ENCODE assay signal across 20 cellular contexts in the genomic region with DNA sequence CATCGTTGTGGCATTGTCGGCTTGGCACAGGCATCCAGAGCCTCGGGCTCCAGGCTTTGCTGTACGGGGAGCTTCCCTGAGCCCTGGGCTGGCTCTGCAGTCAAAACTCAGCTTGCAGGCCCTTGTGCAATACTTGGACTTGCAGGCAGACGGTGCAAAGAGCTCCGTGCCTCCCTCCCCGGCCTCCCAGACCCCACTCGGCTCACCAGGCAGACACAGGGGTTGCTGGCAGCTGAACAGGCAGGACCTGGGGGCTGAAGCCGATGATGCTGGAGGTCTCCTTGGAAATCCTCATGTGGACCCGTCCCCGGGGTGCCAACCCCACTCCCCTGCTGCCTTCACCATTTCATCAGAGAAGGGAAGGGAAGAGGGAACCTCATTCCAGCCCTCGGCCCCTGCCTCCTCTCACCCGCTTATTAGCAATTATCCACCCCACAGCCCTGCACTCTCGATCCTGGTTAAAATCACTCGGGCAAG. TPM values are rescaled to one million over a fixed set of nuclear protein-coding genes. Genes with fewer than 3 reads are reported as not detected.
DNase-seq lines count a peak whose midpoint lies in the region; ATAC-seq, FAIRE-seq and TF ChIP-seq lines count a peak whose summit lies in the region.
"Had no signal": no experiment of that assay in that cellular context is flagged by ENCODE, and none has a peak within 500 bp of the region (broad histone marks: within the 10 kb centered on the region; RNA-seq: fewer than 3 reads in every experiment).

No MANE protein-coding gene starts in this region.

- intact Hi-C loops in CD8-positive, alpha-beta T cell (cut with DNase I, micrococcal nuclease): no loop called here

- CTCF ChIA-PET in CD8-positive, alpha-beta T cell (lab: Charles Lee): interaction anchor here (1.0 to 2.8 kb wide), 4 partner anchors 9 to 251 kb away, joined by 3 to 8 read pairs (median 4); no protein-coding TSS in a partner anchor
- CTCF ChIA-PET in activated CD4-positive, alpha-beta memory T cell treated with anti-CD3 and anti-CD28 coated beads, Interleukin-2, amount 10 ng/mL, durations not matched to agents 7 days and 5 days (lab: Charles Lee): interaction anchor here (0.8 to 3.0 kb wide), 6 partner anchors 9 to 251 kb away, joined by 3 to 11 read pairs (median 4); no protein-coding TSS in a partner anchor

- peaks cover 18% of the 10 kb centered on the region for H3K4me1 ChIP-seq in CD8-positive, alpha-beta T cell (ENCODE audit: insufficient read depth, low read length)
- peaks cover 6% of the 10 kb centered on the region; the same call in 1 of the 2 replicates for H3K4me1 ChIP-seq in SJCRH30
- H3K4me1 ChIP-seq: gastroesophageal sphincter, upper lobe of left lung had no signal

- no peaks in the 10 kb centered on the region for H3K9me3 ChIP-seq in CD8-positive, alpha-beta T cell (ENCODE audit: low read length)
- 0 out of 2 replicates have a peak, but pooled peaks cover 3% of the 10 kb centered on the region for H3K9me3 ChIP-seq in SJCRH30 (replicated peaks)
- H3K9me3 ChIP-seq: SK-N-SH, upper lobe of left lung had no signal

- peaks cover 27% of the 10 kb centered on the region for H3K4me1 Mint-ChIP-seq in T-helper 1 cell treated with Interleukin-12 subunit alpha and Interleukin-12 subunit beta and Interleukin-4 antibody, amounts not matched to agents 30 μg/mL and 1 μg/mL, for 36 hours (ENCODE audit: low read depth)
- H3K4me1 Mint-ChIP-seq in CD8-positive, alpha-beta T cell (ENCODE audit: low read depth): peaks cover 14% of the 10 kb centered on the region
- peaks cover 29% of the 10 kb centered on the region for H3K4me1 Mint-ChIP-seq in activated CD4-positive, alpha-beta memory T cell treated with anti-CD3 and anti-CD28 coated beads, Interleukin-2, amount 10 ng/mL, durations not matched to agents 7 days and 5 days
- H3K4me1 Mint-ChIP-seq: WTC11 had no signal

- H3K4me3 Mint-ChIP-seq in T-helper 1 cell treated with Interleukin-12 subunit alpha and Interleukin-12 subunit beta and Interleukin-4 antibody, amounts not matched to agents 30 μg/mL and 1 μg/mL, for 36 hours: no peak overlapping the region
- no peak overlapping the region for H3K4me3 Mint-ChIP-seq in CD8-positive, alpha-beta T cell
- no peak overlapping the region for H3K4me3 Mint-ChIP-seq in activated CD4-positive, alpha-beta memory T cell treated with anti-CD3 and anti-CD28 coated beads, Interleukin-2, amount 10 ng/mL, durations not matched to agents 7 days and 5 days
- H3K4me3 Mint-ChIP-seq: stimulated activated memory B cell treated with anti-CD40 and anti-IgM and Interleukin-4, amounts not matched to agents 10 μg/mL and 1 μg/mL and 100 μg/mL, for 72 hours; WTC11 had no signal

- peaks cover 4% of the 10 kb centered on the region for H3K9me3 Mint-ChIP-seq in T-helper 1 cell treated with Interleukin-12 subunit alpha and Interleukin-12 subunit beta and Interleukin-4 antibody, amounts not matched to agents 30 μg/mL and 1 μg/mL, for 36 hours
- no peaks in the 10 kb centered on the region for H3K9me3 Mint-ChIP-seq in CD8-positive, alpha-beta T cell
- no peaks in the 10 kb centered on the region for H3K9me3 Mint-ChIP-seq in activated CD4-positive, alpha-beta memory T cell treated with anti-CD3 and anti-CD28 coated beads, Interleukin-2, amount 10 ng/mL, durations not matched to agents 7 days and 5 days
- H3K9me3 Mint-ChIP-seq: WTC11 had no signal

- no peak for FAIRE-seq in D721Med (lab: Jason Lieb, UNC)

- DNase-seq in T-helper 1 cell: no peak
- DNase-seq in CD8-positive, alpha-beta T cell: no peak
- DNase-seq in activated CD4-positive, alpha-beta memory T cell treated with anti-CD3 and anti-CD28 coated beads, Interleukin-2, amount 10 ng/mL, durations not matched to agents 7 days and 5 days: no peak
- peak; percentile 50 for DNase-seq in left kidney (ENCODE audit: low read depth, low spot score)
- no peak for DNase-seq in NCI-H1694 treated with DMSO at 0.1 percent for 48 hours (lab: John Stamatoyannopoulos, UW)
- no peak for DNase-seq in SJCRH30
- DNase-seq in D721Med (ENCODE audit: insufficient read length, low spot score): no peak
- DNase-seq: activated CD8-positive, alpha-beta memory T cell treated with anti-CD3 and anti-CD28 coated beads, Interleukin-2, amount 50 U/mL, for 48 hours; amygdala; mesenchymal stem cell; NCI-H2029; NCI-H510A; occipital lobe; SK-N-SH; upper lobe of left lung had no signal

- no peaks in the 10 kb centered on the region for H3K27me3 Mint-ChIP-seq in T-helper 1 cell treated with Interleukin-12 subunit alpha and Interleukin-12 subunit beta and Interleukin-4 antibody, amounts not matched to agents 30 μg/mL and 1 μg/mL, for 36 hours (ENCODE audit: low read depth)
- H3K27me3 Mint-ChIP-seq in CD8-positive, alpha-beta T cell (ENCODE audit: low read depth): no peaks in the 10 kb centered on the region
- H3K27me3 Mint-ChIP-seq in activated CD4-positive, alpha-beta memory T cell treated with anti-CD3 and anti-CD28 coated beads, Interleukin-2, amount 10 ng/mL, durations not matched to agents 7 days and 5 days: no peaks in the 10 kb centered on the region
- H3K27me3 Mint-ChIP-seq: stimulated activated memory B cell treated with anti-CD40 and anti-IgM and Interleukin-4, amounts not matched to agents 10 μg/mL and 1 μg/mL and 100 μg/mL, for 72 hours had no signal

- H3K27ac ChIP-seq in CD8-positive, alpha-beta T cell (ENCODE audit: low read depth, low read length): no peak overlapping the region
- no peak overlapping the region for H3K27ac ChIP-seq in SJCRH30
- H3K27ac ChIP-seq: 22Rv1, gastroesophageal sphincter, upper lobe of left lung had no signal

- peak; percentile 15 for ATAC-seq in CD8-positive, alpha-beta T cell
- ATAC-seq: gastroesophageal sphincter, WTC11 had no signal

- POLR2A ChIA-PET in CD8-positive, alpha-beta T cell (lab: Charles Lee): no interaction called here
- POLR2A ChIA-PET in activated CD4-positive, alpha-beta memory T cell treated with anti-CD3 and anti-CD28 coated beads, Interleukin-2, amount 10 ng/mL, durations not matched to agents 7 days and 5 days (lab: Charles Lee): interaction anchor here (0.7 to 1.9 kb wide), 5 partner anchors 9 to 193 kb away, joined by 3 to 4 read pairs (median 4); no protein-coding TSS in a partner anchor

- H3K27ac Mint-ChIP-seq in T-helper 1 cell treated with Interleukin-12 subunit alpha and Interleukin-12 subunit beta and Interleukin-4 antibody, amounts not matched to agents 30 μg/mL and 1 μg/mL, for 36 hours: peak overlapping the region; percentile 86
- peak overlapping the region; percentile 30 for H3K27ac Mint-ChIP-seq in CD8-positive, alpha-beta T cell
- peak overlapping the region; percentile 55 for H3K27ac Mint-ChIP-seq in activated CD4-positive, alpha-beta memory T cell treated with anti-CD3 and anti-CD28 coated beads, Interleukin-2, amount 10 ng/mL, durations not matched to agents 7 days and 5 days
- H3K27ac Mint-ChIP-seq: stimulated activated memory B cell treated with anti-CD40 and anti-IgM and Interleukin-4, amounts not matched to agents 10 μg/mL and 1 μg/mL and 100 μg/mL, for 72 hours; WTC11 had no signal

- H3K27me3 ChIP-seq in CD8-positive, alpha-beta T cell (ENCODE audit: insufficient read depth, low read length): no peaks in the 10 kb centered on the region
- no peaks in the 10 kb centered on the region for H3K27me3 ChIP-seq in SJCRH30
- H3K27me3 ChIP-seq: upper lobe of left lung had no signal

- H3K4me3 ChIP-seq in CD8-positive, alpha-beta T cell (ENCODE audit: low read depth, low read length): no peak overlapping the region
- no peak overlapping the region; the same call in 1 of the 2 replicates for H3K4me3 ChIP-seq in SJCRH30
- H3K4me3 ChIP-seq: gastroesophageal sphincter, upper lobe of left lung had no signal

- H3K36me3 Mint-ChIP-seq in T-helper 1 cell treated with Interleukin-12 subunit alpha and Interleukin-12 subunit beta and Interleukin-4 antibody, amounts not matched to agents 30 μg/mL and 1 μg/mL, for 36 hours (ENCODE audit: low read depth): peaks cover 50% of the 10 kb centered on the region
- peaks cover 49% of the 10 kb centered on the region for H3K36me3 Mint-ChIP-seq in CD8-positive, alpha-beta T cell
- H3K36me3 Mint-ChIP-seq in activated CD4-positive, alpha-beta memory T cell treated with anti-CD3 and anti-CD28 coated beads, Interleukin-2, amount 10 ng/mL, durations not matched to agents 7 days and 5 days (ENCODE audit: low read depth): peaks cover 61% of the 10 kb centered on the region

- peaks cover 21% of the 10 kb centered on the region for H3K36me3 ChIP-seq in CD8-positive, alpha-beta T cell (ENCODE audit: insufficient read depth, low read length)
- H3K36me3 ChIP-seq in SJCRH30: no peaks in the 10 kb centered on the region
- H3K36me3 ChIP-seq: gastroesophageal sphincter, upper lobe of left lung had no signal

- no peak for TF ChIP-seq CTCF in CD8-positive, alpha-beta T cell (IDR thresholded peaks at IDR 0.05)
- TF ChIP-seq CTCF in D721Med (IDR thresholded peaks at IDR 0.05; ENCODE audit: insufficient read depth, missing control alignments): no peak

RNA-seq across cellular contexts. Expression of gene GNA12, which starts 59.6 kb away (rescaled TPM):
- total RNA-seq in CD8-positive, alpha-beta T cell: 10 to 100 TPM; 17.0 to 17.7 TPM
- total RNA-seq in activated CD4-positive, alpha-beta memory T cell treated with anti-CD3 and anti-CD28 coated beads, Interleukin-2, amount 10 ng/mL, durations not matched to agents 7 days and 5 days: 10 to 100 TPM; 16.3 to 17.4 TPM
- 18.1 and 19.3 TPM in 2 replicates for total RNA-seq in SJCRH30 (2014; rRNA removed; shearing (Covaris generic))

Comparison
In these comparisons a context has a peak if more than half of its experiments do, and no peak if none do; other contexts are left out.
1. H3K27ac Mint-ChIP-seq: peak in every context shown above with its lines; median percentile 86 in T-helper 1 cell treated with Interleukin-12 subunit alpha and Interleukin-12 subunit beta and Interleukin-4 antibody, amounts not matched to agents 30 μg/mL and 1 μg/mL, for 36 hours; 55 in activated CD4-positive, alpha-beta memory T cell treated with anti-CD3 and anti-CD28 coated beads, Interleukin-2, amount 10 ng/mL, durations not matched to agents 7 days and 5 days; 30 in CD8-positive, alpha-beta T cell.